1 cellular context compared by ENCODE assay signal in the genomic region with DNA sequence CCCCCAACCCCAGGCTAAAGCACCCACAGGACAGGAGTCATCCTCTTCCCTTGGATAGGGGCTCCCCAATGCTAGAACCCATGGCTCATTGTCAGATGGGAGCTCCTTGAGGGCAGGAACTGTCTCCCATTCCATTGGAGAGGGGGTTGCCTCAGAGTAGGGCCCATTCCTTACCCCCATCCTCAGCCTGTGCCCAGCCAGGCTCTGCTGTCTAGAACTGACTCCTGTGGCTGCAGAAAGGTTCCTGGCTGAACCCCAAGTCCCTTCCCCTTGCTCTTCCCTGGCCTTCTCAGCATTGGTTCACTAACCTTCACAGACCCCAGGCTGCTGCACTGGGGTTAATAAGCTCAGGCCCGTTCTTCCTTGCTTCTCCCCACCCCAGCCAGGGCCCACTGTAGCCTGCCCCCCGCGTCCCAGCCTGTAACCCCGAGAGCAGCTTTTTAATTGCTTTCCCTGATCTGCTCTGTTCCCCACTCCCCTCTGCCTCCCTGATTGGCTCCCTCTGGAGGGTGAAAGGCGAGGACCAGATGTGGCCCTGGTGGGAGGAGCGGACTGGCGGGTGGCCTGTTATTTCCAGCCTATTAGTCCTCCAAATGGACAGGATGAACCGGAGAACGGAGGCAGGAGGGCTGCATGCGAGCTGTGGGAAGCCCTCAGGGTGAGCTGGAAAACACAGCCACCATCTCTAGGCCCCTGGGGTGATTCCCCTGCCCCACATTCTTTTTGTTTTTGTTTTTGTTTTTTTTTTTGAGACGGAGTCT.
A peak's percentile ranks its signal among the peaks of the same experiment; 100 is the strongest.
TF ChIP-seq lines count a peak whose summit lies in the region.

No MANE protein-coding gene starts in this region.

TF ChIP-seq in HepG2, 621 proteins besides CTCF, POLR2A, EP300 and RAD21:
- TF ChIP-seq AKNA (CRISPR knock-in tag; IDR thresholded peaks at IDR 0.05; ENCODE audit: borderline replicate concordance) (no peak), ZNF263 (CRISPR knock-in tag; IDR thresholded peaks at IDR 0.05) (0 out of 2 replicates have a peak, but pooled peaks have one; percentile 17), ZNF615 (CRISPR knock-in tag; IDR thresholded peaks at IDR 0.05; ENCODE audit: borderline replicate concordance) (no peak), SP4 (CRISPR knock-in tag; IDR thresholded peaks at IDR 0.05) (0 out of 2 replicates have a peak, but pooled peaks have one; percentile 29)
